ENCODE assay signal across 8 cellular contexts in the genomic region with DNA sequence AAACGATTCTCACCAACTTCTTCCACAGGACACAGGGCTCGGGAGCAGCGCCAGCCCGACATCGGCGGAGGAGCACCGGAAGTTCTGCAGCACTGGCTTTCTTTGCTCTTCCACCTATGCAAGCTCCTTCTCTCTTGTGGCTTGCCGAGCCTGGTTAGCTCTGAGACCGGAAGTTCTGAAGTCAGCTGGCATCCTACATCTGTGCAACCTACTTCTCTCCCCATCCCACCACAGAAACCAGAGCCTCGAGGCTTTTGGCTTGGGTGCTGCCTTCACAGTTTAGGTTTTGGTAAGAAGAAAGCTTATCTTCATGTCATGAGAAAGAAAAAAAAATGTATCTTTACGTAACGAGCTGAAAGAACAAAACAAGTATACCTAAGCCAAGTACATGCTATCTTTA.
DNase-seq lines count a peak whose midpoint lies in the region; ATAC-seq lines count a peak whose summit lies in the region.

No MANE protein-coding gene starts in this region.

- peak overlapping the region; percentile 92 for H3K27ac Mint-ChIP-seq in activated naive CD8-positive, alpha-beta T cell treated with anti-CD3 and anti-CD28 coated beads, Interleukin-2, amount 10 ng/mL, durations not matched to agents 7 days and 5 days
- peak overlapping the region; percentile 81 to 89 for H3K27ac Mint-ChIP-seq in natural killer cell treated with Interleukin-12 subunit alpha and Interleukin-12 subunit beta and Interleukin-15 and Interleukin-18, amount 100 ng/mL, for 72 hours

- peak overlapping the region; percentile 89 for H3K27ac ChIP-seq in thymus (ENCODE audit: low read depth)

- peaks cover 31% of the 10 kb centered on the region for H3K36me3 Mint-ChIP-seq in activated naive CD8-positive, alpha-beta T cell treated with anti-CD3 and anti-CD28 coated beads, Interleukin-2, amount 10 ng/mL, durations not matched to agents 7 days and 5 days
- peaks cover 14% of the 10 kb centered on the region for H3K36me3 Mint-ChIP-seq in natural killer cell treated with Interleukin-12 subunit alpha and Interleukin-12 subunit beta and Interleukin-15 and Interleukin-18, amount 100 ng/mL, for 72 hours

- POLR2A ChIA-PET in activated naive CD8-positive, alpha-beta T cell treated with anti-CD3 and anti-CD28 coated beads, Interleukin-2, amount 10 ng/mL, durations not matched to agents 7 days and 5 days (lab: Charles Lee): interaction anchor here (0.7 to 3.1 kb wide), 18 partner anchors 9 to 118 kb away, joined by 3 to 94 read pairs (median 5); a partner anchor contains a TSS

- H3K4me1 Mint-ChIP-seq in activated naive CD8-positive, alpha-beta T cell treated with anti-CD3 and anti-CD28 coated beads, Interleukin-2, amount 10 ng/mL, durations not matched to agents 7 days and 5 days: peaks cover 77% of the 10 kb centered on the region
- H3K4me1 Mint-ChIP-seq in natural killer cell treated with Interleukin-12 subunit alpha and Interleukin-12 subunit beta and Interleukin-15 and Interleukin-18, amount 100 ng/mL, for 72 hours (ENCODE audit: low read depth in 2 of 2): peaks cover 74 to 90% of the 10 kb centered on the region in 2 donors

- peaks cover 54% of the 10 kb centered on the region for H3K4me1 ChIP-seq in thymus (ENCODE audit: control insufficient read depth, insufficient read depth, low read length)

- ATAC-seq in GM18907 (IDR thresholded peaks at IDR 0.05; ENCODE audit: unreplicated experiment) (peak; percentile 98), HG03066 (IDR thresholded peaks at IDR 0.05; ENCODE audit: low read depth, unreplicated experiment) (peak; percentile 98)
- peak; percentile 83 for ATAC-seq in activated naive CD8-positive, alpha-beta T cell treated with anti-CD3 and anti-CD28 coated beads, Interleukin-2, amount 10 ng/mL, durations not matched to agents 7 days and 5 days (ENCODE audit: low read depth)
- peak; percentile 97 to 99 for ATAC-seq in natural killer cell treated with Interleukin-12 subunit alpha and Interleukin-12 subunit beta and Interleukin-15 and Interleukin-18, amount 100 ng/mL, for 72 hours

- WGBS in thymus: 2% methylated on average over 12 of the region's 12 CpGs

- H3K4me3 Mint-ChIP-seq in activated naive CD8-positive, alpha-beta T cell treated with anti-CD3 and anti-CD28 coated beads, Interleukin-2, amount 10 ng/mL, durations not matched to agents 7 days and 5 days: peak overlapping the region; percentile 82
- H3K4me3 Mint-ChIP-seq in natural killer cell treated with Interleukin-12 subunit alpha and Interleukin-12 subunit beta and Interleukin-15 and Interleukin-18, amount 100 ng/mL, for 72 hours: peak overlapping the region; percentile 97

- H3K9me3 Mint-ChIP-seq in activated naive CD8-positive, alpha-beta T cell treated with anti-CD3 and anti-CD28 coated beads, Interleukin-2, amount 10 ng/mL, durations not matched to agents 7 days and 5 days: peaks cover 2% of the 10 kb centered on the region
- no peaks in the 10 kb centered on the region for H3K9me3 Mint-ChIP-seq in natural killer cell treated with Interleukin-12 subunit alpha and Interleukin-12 subunit beta and Interleukin-15 and Interleukin-18, amount 100 ng/mL, for 72 hours

- H3K9me3 ChIP-seq in thymus (ENCODE audit: control insufficient read depth): no peaks in the 10 kb centered on the region

- no peaks in the 10 kb centered on the region for H3K27me3 ChIP-seq in thymus (ENCODE audit: control insufficient read depth, insufficient read depth)

- DNase-seq in T-helper 1 cell (peak; percentile 69 to 98 (median 84)), cerebellum (ENCODE audit: low spot score) (no peak), AG08395 (ENCODE audit: low spot score) (no peak)
- DNase-seq in activated naive CD8-positive, alpha-beta T cell treated with anti-CD3 and anti-CD28 coated beads, Interleukin-2, amount 10 ng/mL, durations not matched to agents 7 days and 5 days: peak; percentile 83
- peak; percentile 91 for DNase-seq in natural killer cell treated with Interleukin-12 subunit alpha and Interleukin-12 subunit beta and Interleukin-15 and Interleukin-18, amount 100 ng/mL, for 72 hours (ENCODE audit: low spot score)

- H3K4me3 ChIP-seq in thymus (ENCODE audit: low read length): peak overlapping the region; percentile 41

- H3K36me3 ChIP-seq in thymus (ENCODE audit: control insufficient read depth, insufficient read depth): no peaks in the 10 kb centered on the region

- H3K27me3 Mint-ChIP-seq in activated naive CD8-positive, alpha-beta T cell treated with anti-CD3 and anti-CD28 coated beads, Interleukin-2, amount 10 ng/mL, durations not matched to agents 7 days and 5 days: no peaks in the 10 kb centered on the region
- H3K27me3 Mint-ChIP-seq in natural killer cell treated with Interleukin-12 subunit alpha and Interleukin-12 subunit beta and Interleukin-15 and Interleukin-18, amount 100 ng/mL, for 72 hours: no peaks in the 10 kb centered on the region

Comparison
In these comparisons a context has a peak if more than half of its experiments do, and no peak if none do; other contexts are left out.
1. DNase-seq: peak in T-helper 1 cell (5 of 5), activated naive CD8-positive, alpha-beta T cell treated with anti-CD3 and anti-CD28 coated beads, Interleukin-2, amount 10 ng/mL, durations not matched to agents 7 days and 5 days (single experiment) and natural killer cell treated with Interleukin-12 subunit alpha and Interleukin-12 subunit beta and Interleukin-15 and Interleukin-18, amount 100 ng/mL, for 72 hours (single experiment); none in cerebellum (single experiment) and AG08395 (single experiment).
2. Peak in every context shown above with its lines, with median percentiles within 50 percentile points of each other: ATAC-seq.